ENCODE assay signal across 18 cellular contexts in genomic region chr18:48754993-48755473, GRCh38.
DNase-seq lines count a peak whose midpoint lies in the region; ATAC-seq and TF ChIP-seq lines count a peak whose summit lies in the region.
"Had no signal": no experiment of that assay in that cellular context is flagged by ENCODE, and none has a peak within 500 bp of the region (broad histone marks: within the 10 kb centered on the region; RNA-seq: fewer than 3 reads in every experiment).

No MANE protein-coding gene starts in this region.

- H3K36me3 ChIP-seq in mammary epithelial cell (ENCODE audit: insufficient read depth, low read length) (no peaks in the 10 kb centered on the region), esophagus squamous epithelium (peaks cover 0 to 23% (median 0%) of the 10 kb centered on the region in 3 donors)

- H3K27ac ChIP-seq in mammary epithelial cell (ENCODE audit: insufficient read depth, low read depth, low read length) (no peak overlapping the region), esophagus squamous epithelium (no peak overlapping the region)
- H3K27ac ChIP-seq: C4-2B, parathyroid adenoma, upper lobe of left lung had no signal

- H3K36me3 Mint-ChIP-seq in MCF 10A (ENCODE audit: insufficient read depth, unreplicated experiment) (peaks cover 18% of the 10 kb centered on the region), nephron progenitor cell (ENCODE audit: low read depth) (peaks cover 15% of the 10 kb centered on the region)

- H3K27me3 Mint-ChIP-seq in MCF 10A (ENCODE audit: insufficient read depth, unreplicated experiment) (no peaks in the 10 kb centered on the region), nephron progenitor cell (ENCODE audit: low read depth, poor library complexity) (no peaks in the 10 kb centered on the region)

- H3K4me2 ChIP-seq in mammary epithelial cell (ENCODE audit: insufficient read depth, low read depth, low read length) = no peak overlapping the region

- H3K4me3 Mint-ChIP-seq in MCF 10A (ENCODE audit: unreplicated experiment) = no peak overlapping the region
- no peak overlapping the region for H3K4me3 Mint-ChIP-seq in nephron progenitor cell

- H4K20me1 ChIP-seq in mammary epithelial cell (ENCODE audit: insufficient read depth, low read length) = no peaks in the 10 kb centered on the region

- in situ Hi-C loops in mammary epithelial cell (cut with MboI; ENCODE audit: low sequenced_read_pairs in 2 of 2) = no loop called here

- H3K4me1 Mint-ChIP-seq in MCF 10A (ENCODE audit: insufficient read depth, unreplicated experiment) (peaks cover 6% of the 10 kb centered on the region), nephron progenitor cell (peaks cover 17% of the 10 kb centered on the region)

- H3K9ac ChIP-seq in mammary epithelial cell (ENCODE audit: insufficient read depth, low read length) = no peak overlapping the region
- H3K9ac ChIP-seq: parathyroid adenoma had no signal

- TF ChIP-seq POLR2A in lower leg skin (IDR thresholded peaks at IDR 0.05) (no peak), esophagus squamous epithelium (IDR thresholded peaks at IDR 0.05) (no peak)

- H2AFZ ChIP-seq in mammary epithelial cell (ENCODE audit: low read depth, low read length) = no peak overlapping the region
- H2AFZ ChIP-seq: parathyroid adenoma had no signal

- H3K9me3 ChIP-seq in mammary epithelial cell (replicated peaks; ENCODE audit: insufficient read depth, low read length) (no peaks in the 10 kb centered on the region), esophagus squamous epithelium (no peaks in the 10 kb centered on the region)
- H3K9me3 ChIP-seq: upper lobe of left lung had no signal

- H3K79me2 ChIP-seq in mammary epithelial cell (ENCODE audit: insufficient read depth, low read length) = no peaks in the 10 kb centered on the region
- H3K79me2 ChIP-seq: parathyroid adenoma had no signal

- dilution Hi-C loops in mammary epithelial cell (cut with HindIII; ENCODE audit: low sequenced_read_pairs) = no loop called here

- H3K27me3 ChIP-seq in mammary epithelial cell (ENCODE audit: insufficient read depth, low read length) = no peaks in the 10 kb centered on the region
- H3K27me3 ChIP-seq in esophagus squamous epithelium = no peaks in the 10 kb centered on the region
- H3K27me3 ChIP-seq: upper lobe of left lung had no signal

- peak; percentile 48 for ATAC-seq in GM21529 (IDR thresholded peaks at IDR 0.05; ENCODE audit: unreplicated experiment)
- peak; percentile 48 for ATAC-seq in HG03378 (IDR thresholded peaks at IDR 0.05; ENCODE audit: unreplicated experiment)

- H3K9me3 Mint-ChIP-seq in MCF 10A (ENCODE audit: unreplicated experiment) (no peaks in the 10 kb centered on the region), nephron progenitor cell (peaks cover 4% of the 10 kb centered on the region)

- WGBS in mammary epithelial cell (ENCODE audit: low coverage, missing lambda C conversion rate) = 50% methylated on average over 4 of the region's 6 CpGs
- 57 to 63% methylated on average over 6 of the region's 6 CpGs for WGBS in lower leg skin, 2 donors
- 40 to 44% methylated on average over 4 to 5 of the region's 6 CpGs for WGBS in esophagus squamous epithelium, 2 donors

- CTCF ChIA-PET in MCF 10A (lab: Yijun Ruan, JAX) = interaction anchor here (0.6 to 0.7 kb wide), 2 partner anchors 9 to 1708 kb away, joined by 3 to 4 read pairs; no protein-coding TSS in a partner anchor
- CTCF ChIA-PET in mammary epithelial cell (lab: Charles Lee; ENCODE audit: low non-redundant PET) = no interaction called here

- intact Hi-C loops in MCF 10A (cut with micrococcal nuclease) (no loop called here), mammary epithelial cell (cut with micrococcal nuclease) (no loop called here), lower leg skin (cut with DNase I; ENCODE audit: low total_unique reads) (no loop called here), esophagus squamous epithelium (cut with DNase I) (no loop called here)

- DNase-seq in MCF 10A (ENCODE audit: unreplicated experiment) (no peak), mammary epithelial cell (no peak), nephron progenitor cell (no peak), lower leg skin (ENCODE audit: low spot score in 2 of 2) (no peak), esophagus squamous epithelium (lab: John Stamatoyannopoulos, UW) (no peak)
- DNase-seq in activated naive CD4-positive, alpha-beta T cell (lab: John Stamatoyannopoulos, UW) = no peak
- DNase-seq: 8988T; activated CD4-positive, alpha-beta T cell treated with anti-CD3 and anti-CD28 coated beads for 4 hours; activated naive CD4-positive, alpha-beta T cell treated with Interleukin-2 at 50 U/mL for 16 hours; hypothalamus; NCI-H1105; stimulated activated naive CD4-positive, alpha-beta T cell; upper lobe of left lung had no signal

- H3K27ac Mint-ChIP-seq in MCF 10A (ENCODE audit: low read depth, unreplicated experiment) (peak overlapping the region; percentile 47), nephron progenitor cell (peak overlapping the region; percentile 14)

- POLR2A ChIA-PET in MCF 10A (lab: Yijun Ruan, JAX) = no interaction called here

- H3K4me3 ChIP-seq in mammary epithelial cell (replicated peaks in 1 of 3; ENCODE audit: insufficient read depth in 1 of 3, low read depth in 2 of 3, low read length in 3 of 3) (no peak overlapping the region), lower leg skin (ENCODE audit: low read depth, poor library complexity, severe bottlenecking) (no peak overlapping the region), esophagus squamous epithelium (no peak overlapping the region)
- H3K4me3 ChIP-seq: skin epidermis, upper lobe of left lung had no signal

- H3K4me1 ChIP-seq in mammary epithelial cell (ENCODE audit: insufficient read depth, low read length) (peaks cover 48% of the 10 kb centered on the region), esophagus squamous epithelium (peaks cover 0 to 21% (median 7%) of the 10 kb centered on the region in 3 donors)
- H3K4me1 ChIP-seq: parathyroid adenoma had no signal

- BruUV-seq in MCF 10A (replicated peaks; lab: Mats Ljungman, UMichigan) (no TSS peak), mammary epithelial cell (replicated peaks; lab: Mats Ljungman, UMichigan) (no TSS peak)

- TF ChIP-seq CTCF in MCF 10A (IDR thresholded peaks at IDR 0.05; ENCODE audit: unreplicated experiment) (no peak), mammary epithelial cell (conservative IDR thresholded peaks at IDR 0.05 in 1 of 2, IDR thresholded peaks at IDR 0.05 in 1 of 2; ENCODE audit: extremely low read depth in 1 of 2, insufficient read depth in 1 of 2, low read depth in 1 of 2, low read length in 2 of 2) (no peak), nephron progenitor cell (IDR thresholded peaks at IDR 0.05) (no peak), lower leg skin (IDR thresholded peaks at IDR 0.05) (no peak), esophagus squamous epithelium (IDR thresholded peaks at IDR 0.05) (no peak)
